ENCODE assay signal across 28 cellular contexts in genomic region chr13:47076536-47076935, GRCh38.
A peak's percentile ranks its signal among the peaks of the same experiment; 100 is the strongest.
DNase-seq lines count a peak whose midpoint lies in the region; ATAC-seq and TF ChIP-seq lines count a peak whose summit lies in the region.
"Had no signal": no experiment of that assay in that cellular context is flagged by ENCODE, and none has a peak within 500 bp of the region (broad histone marks: within the 10 kb centered on the region; RNA-seq: fewer than 3 reads in every experiment).

No MANE protein-coding gene starts in this region.

- H3K36me3 Mint-ChIP-seq in HFFc6 (ENCODE audit: low read depth): peaks cover 12% of the 10 kb centered on the region
- no peaks in the 10 kb centered on the region for H3K36me3 Mint-ChIP-seq in CD4-positive, alpha-beta memory T cell
- H3K36me3 Mint-ChIP-seq: CD8-positive, alpha-beta T cell had no signal

- H3K9me3 Mint-ChIP-seq in HFFc6: peaks cover 25% of the 10 kb centered on the region
- peaks cover 5 to 30% (median 13%) of the 10 kb centered on the region in 8 donors for H3K9me3 Mint-ChIP-seq in CD4-positive, alpha-beta memory T cell

- H3K27ac Mint-ChIP-seq in HFFc6: no peak overlapping the region
- no peak overlapping the region for H3K27ac Mint-ChIP-seq in CD4-positive, alpha-beta memory T cell
- H3K27ac Mint-ChIP-seq: CD8-positive, alpha-beta T cell had no signal

- H3K9me3 ChIP-seq in ascending aorta: peaks cover 4 to 13% of the 10 kb centered on the region in 2 donors
- no peaks in the 10 kb centered on the region for H3K9me3 ChIP-seq in CD4-positive, alpha-beta memory T cell (ENCODE audit: control insufficient read depth in 1 of 2, low read length in 2 of 2)
- H3K9me3 ChIP-seq: Caco-2 had no signal

- no peaks in the 10 kb centered on the region for H3K36me3 ChIP-seq in ascending aorta
- no peaks in the 10 kb centered on the region for H3K36me3 ChIP-seq in CD4-positive, alpha-beta memory T cell (ENCODE audit: insufficient read depth, low read length)

- H3K4me1 ChIP-seq in ascending aorta: no peaks in the 10 kb centered on the region
- H3K4me1 ChIP-seq in CD4-positive, alpha-beta memory T cell (ENCODE audit: insufficient read depth, low read length): no peaks in the 10 kb centered on the region
- H3K4me1 ChIP-seq: Caco-2 had no signal

- no peak for TF ChIP-seq CTCF in HFFc6 (IDR thresholded peaks at IDR 0.05)
- no peak for TF ChIP-seq CTCF in foreskin fibroblast (IDR thresholded peaks at IDR 0.05; ENCODE audit: low read depth, low read length)
- no peak for TF ChIP-seq CTCF in ascending aorta (IDR thresholded peaks at IDR 0.05)

- POLR2A ChIA-PET in CD4-positive, alpha-beta memory T cell (lab: Charles Lee; ENCODE audit: partially characterized antibody): no interaction called here

- H3K27me3 ChIP-seq in ascending aorta: no peaks in the 10 kb centered on the region
- H3K27me3 ChIP-seq in CD4-positive, alpha-beta memory T cell (ENCODE audit: insufficient read depth, low read length): no peaks in the 10 kb centered on the region

- H3K4me3 Mint-ChIP-seq in HFFc6: no peak overlapping the region
- no peak overlapping the region for H3K4me3 Mint-ChIP-seq in CD4-positive, alpha-beta memory T cell
- H3K4me3 Mint-ChIP-seq: CD8-positive, alpha-beta T cell had no signal

- DNase-seq in EH (ENCODE audit: low read depth): peak; percentile 47
- peak; percentile 35 for DNase-seq in HFFc6
- peak; percentile 7 for DNase-seq in amniotic epithelial cell (ENCODE audit: low read depth)
- DNase-seq in foreskin fibroblast: peak; percentile 47 to 69
- DNase-seq in superior temporal gyrus (ENCODE audit: extremely low spot score): no peak
- no peak for DNase-seq in ascending aorta (ENCODE audit: low spot score in 2 of 2)
- no peak for DNase-seq in CD4-positive, alpha-beta memory T cell
- DNase-seq: C1 segment of cervical spinal cord; Caco-2; CD8-positive, alpha-beta T cell; DMS 273 treated with DMSO at 0.1 percent for 48 hours; DMS79; GOT3; HCEC 1CT; Kasumi-1; NCI-H1092 treated with DMSO at 0.1 percent for 48 hours; NCI-H1436; NCI-H187; NCI-H2107; NCI-H446; NCI-H524 treated with DMSO at 0.1 percent for 48 hours; NCI-H774; SK-N-SH; SW 1271 had no signal

- CTCF ChIA-PET in CD4-positive, alpha-beta memory T cell (lab: Charles Lee; ENCODE audit: partially characterized antibody): no interaction called here

- H3K27ac ChIP-seq in ascending aorta: no peak overlapping the region
- no peak overlapping the region for H3K27ac ChIP-seq in CD4-positive, alpha-beta memory T cell (ENCODE audit: low read depth, low read length)
- H3K27ac ChIP-seq: HL-60 had no signal

- intact Hi-C loops in ascending aorta (cut with DNase I): no loop called here
- intact Hi-C loops in CD4-positive, alpha-beta memory T cell (cut with micrococcal nuclease): no loop called here

- no peak overlapping the region for H3K4me3 ChIP-seq in foreskin fibroblast (ENCODE audit: low read depth in 1 of 2, low read length in 2 of 2)
- H3K4me3 ChIP-seq in ascending aorta: no peak overlapping the region
- H3K4me3 ChIP-seq in CD4-positive, alpha-beta memory T cell (ENCODE audit: low read length in 2 of 2): no peak overlapping the region
- H3K4me3 ChIP-seq: K562 had no signal

- H3K4me1 Mint-ChIP-seq in HFFc6 (ENCODE audit: low read depth): peaks cover 9% of the 10 kb centered on the region; the same call in 1 of the 2 replicates
- H3K4me1 Mint-ChIP-seq in CD4-positive, alpha-beta memory T cell: no peaks in the 10 kb centered on the region

- no peak for ATAC-seq in HG03139 (IDR thresholded peaks at IDR 0.05; ENCODE audit: unreplicated experiment)
- ATAC-seq: CD8-positive, alpha-beta T cell; HepG2; K562 had no signal

- H3K27me3 Mint-ChIP-seq in HFFc6 (ENCODE audit: insufficient read depth): peaks cover 1% of the 10 kb centered on the region; the same call in 1 of the 2 replicates
- H3K27me3 Mint-ChIP-seq in CD4-positive, alpha-beta memory T cell: no peaks in the 10 kb centered on the region

Comparison
In these comparisons a context has a peak if more than half of its experiments do, and no peak if none do; other contexts are left out.
1. DNase-seq: peak in EH (single experiment), HFFc6 (single experiment), amniotic epithelial cell (single experiment) and foreskin fibroblast (2 of 2); none in superior temporal gyrus (single experiment), ascending aorta (0 of 2) and CD4-positive, alpha-beta memory T cell (0 of 5).